In the genomic region with DNA sequence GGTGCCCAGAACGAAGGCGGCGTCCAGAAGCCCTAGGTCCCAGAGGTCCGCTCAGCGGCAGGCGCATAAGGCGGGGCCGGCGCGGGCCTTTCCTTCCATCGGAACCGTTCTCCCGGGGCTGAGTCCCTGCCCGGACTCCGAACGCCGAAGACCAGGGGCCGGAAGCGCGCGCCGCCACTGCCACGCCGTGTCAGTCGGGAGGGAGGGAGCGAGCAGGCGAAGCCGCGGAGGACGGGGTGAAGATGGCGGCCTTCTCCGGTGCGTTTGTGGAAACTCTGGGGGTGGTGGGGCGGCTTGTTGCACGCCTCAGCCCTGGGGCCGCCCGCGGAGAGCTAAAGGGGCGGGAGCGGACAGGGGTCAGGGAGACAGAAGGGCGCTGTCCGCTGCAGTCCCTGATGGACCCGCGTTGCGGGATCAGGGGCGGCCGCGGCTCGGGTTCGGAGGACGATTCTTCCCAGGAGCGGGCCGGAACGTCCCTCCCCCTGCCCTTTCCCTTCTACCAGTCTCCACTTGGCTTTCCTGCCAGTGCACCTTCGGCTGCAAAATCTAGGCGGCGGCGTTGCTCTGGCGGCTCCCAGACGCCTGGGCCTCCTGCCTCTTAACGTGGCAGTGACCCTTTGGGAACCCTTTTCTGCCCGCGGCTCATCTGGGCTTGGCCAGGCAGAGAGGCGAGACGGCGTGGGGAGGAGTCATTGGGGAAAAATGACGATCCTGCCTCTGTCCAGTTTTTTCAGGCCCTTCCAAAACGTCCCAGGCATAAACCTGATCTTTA, we compare ENCODE assay signal across 2 cellular contexts.
A peak's percentile ranks its signal among the peaks of the same experiment; 100 is the strongest.
TF ChIP-seq lines count a peak whose summit lies in the region.

A gene (plus strand): TSS at position 177 of the 772 bp plus-strand sequence. CDS start 66 bp downstream, at position 243.

TF ChIP-seq in HEK293, 187 proteins besides CTCF, POLR2A, EP300 and RAD21 (continued from another document and continues in another):
- TF ChIP-seq, protein P1, sequence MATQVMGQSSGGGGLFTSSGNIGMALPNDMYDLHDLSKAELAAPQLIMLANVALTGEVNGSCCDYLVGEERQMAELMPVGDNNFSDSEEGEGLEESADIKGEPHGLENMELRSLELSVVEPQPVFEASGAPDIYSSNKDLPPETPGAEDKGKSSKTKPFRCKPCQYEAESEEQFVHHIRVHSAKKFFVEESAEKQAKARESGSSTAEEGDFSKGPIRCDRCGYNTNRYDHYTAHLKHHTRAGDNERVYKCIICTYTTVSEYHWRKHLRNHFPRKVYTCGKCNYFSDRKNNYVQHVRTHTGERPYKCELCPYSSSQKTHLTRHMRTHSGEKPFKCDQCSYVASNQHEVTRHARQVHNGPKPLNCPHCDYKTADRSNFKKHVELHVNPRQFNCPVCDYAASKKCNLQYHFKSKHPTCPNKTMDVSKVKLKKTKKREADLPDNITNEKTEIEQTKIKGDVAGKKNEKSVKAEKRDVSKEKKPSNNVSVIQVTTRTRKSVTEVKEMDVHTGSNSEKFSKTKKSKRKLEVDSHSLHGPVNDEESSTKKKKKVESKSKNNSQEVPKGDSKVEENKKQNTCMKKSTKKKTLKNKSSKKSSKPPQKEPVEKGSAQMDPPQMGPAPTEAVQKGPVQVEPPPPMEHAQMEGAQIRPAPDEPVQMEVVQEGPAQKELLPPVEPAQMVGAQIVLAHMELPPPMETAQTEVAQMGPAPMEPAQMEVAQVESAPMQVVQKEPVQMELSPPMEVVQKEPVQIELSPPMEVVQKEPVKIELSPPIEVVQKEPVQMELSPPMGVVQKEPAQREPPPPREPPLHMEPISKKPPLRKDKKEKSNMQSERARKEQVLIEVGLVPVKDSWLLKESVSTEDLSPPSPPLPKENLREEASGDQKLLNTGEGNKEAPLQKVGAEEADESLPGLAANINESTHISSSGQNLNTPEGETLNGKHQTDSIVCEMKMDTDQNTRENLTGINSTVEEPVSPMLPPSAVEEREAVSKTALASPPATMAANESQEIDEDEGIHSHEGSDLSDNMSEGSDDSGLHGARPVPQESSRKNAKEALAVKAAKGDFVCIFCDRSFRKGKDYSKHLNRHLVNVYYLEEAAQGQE (tag by site-specific recombination; IDR thresholded peaks at IDR 0.05), result peak; percentile 86
- TF ChIP-seq, protein P2, sequence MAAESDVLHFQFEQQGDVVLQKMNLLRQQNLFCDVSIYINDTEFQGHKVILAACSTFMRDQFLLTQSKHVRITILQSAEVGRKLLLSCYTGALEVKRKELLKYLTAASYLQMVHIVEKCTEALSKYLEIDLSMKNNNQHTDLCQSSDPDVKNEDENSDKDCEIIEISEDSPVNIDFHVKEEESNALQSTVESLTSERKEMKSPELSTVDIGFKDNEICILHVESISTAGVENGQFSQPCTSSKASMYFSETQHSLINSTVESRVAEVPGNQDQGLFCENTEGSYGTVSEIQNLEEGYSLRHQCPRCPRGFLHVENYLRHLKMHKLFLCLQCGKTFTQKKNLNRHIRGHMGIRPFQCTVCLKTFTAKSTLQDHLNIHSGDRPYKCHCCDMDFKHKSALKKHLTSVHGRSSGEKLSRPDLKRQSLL (tag by site-specific recombination; IDR thresholded peaks at IDR 0.05), result no peak
- 0 out of 2 replicates have a peak, but pooled peaks have one; percentile 37 for TF ChIP-seq ZNF626 (tag by site-specific recombination; IDR thresholded peaks at IDR 0.05)
- TF ChIP-seq SP2 (tag by site-specific recombination; IDR thresholded peaks at IDR 0.05), result peak; percentile 63
- TF ChIP-seq ZNF621 (tag by site-specific recombination; IDR thresholded peaks at IDR 0.05), result no peak
- no peak for TF ChIP-seq BCL11B (tag by site-specific recombination; IDR thresholded peaks at IDR 0.05; ENCODE audit: low read depth)
- peak; percentile 86 for TF ChIP-seq ZBTB17 (tag by site-specific recombination; IDR thresholded peaks at IDR 0.05)
- TF ChIP-seq, protein P3, sequence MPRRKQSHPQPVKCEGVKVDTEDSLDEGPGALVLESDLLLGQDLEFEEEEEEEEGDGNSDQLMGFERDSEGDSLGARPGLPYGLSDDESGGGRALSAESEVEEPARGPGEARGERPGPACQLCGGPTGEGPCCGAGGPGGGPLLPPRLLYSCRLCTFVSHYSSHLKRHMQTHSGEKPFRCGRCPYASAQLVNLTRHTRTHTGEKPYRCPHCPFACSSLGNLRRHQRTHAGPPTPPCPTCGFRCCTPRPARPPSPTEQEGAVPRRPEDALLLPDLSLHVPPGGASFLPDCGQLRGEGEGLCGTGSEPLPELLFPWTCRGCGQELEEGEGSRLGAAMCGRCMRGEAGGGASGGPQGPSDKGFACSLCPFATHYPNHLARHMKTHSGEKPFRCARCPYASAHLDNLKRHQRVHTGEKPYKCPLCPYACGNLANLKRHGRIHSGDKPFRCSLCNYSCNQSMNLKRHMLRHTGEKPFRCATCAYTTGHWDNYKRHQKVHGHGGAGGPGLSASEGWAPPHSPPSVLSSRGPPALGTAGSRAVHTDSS (tag by site-specific recombination; IDR thresholded peaks at IDR 0.05), result no peak
- TF ChIP-seq ZNF23 (tag by site-specific recombination; IDR thresholded peaks at IDR 0.05; ENCODE audit: borderline replicate concordance), result no peak
- no peak for TF ChIP-seq ZNF544 (tag by site-specific recombination; IDR thresholded peaks at IDR 0.05)
- TF ChIP-seq ZNF121 (tag by site-specific recombination; IDR thresholded peaks at IDR 0.05), result 0 out of 2 replicates have a peak, but pooled peaks have one; percentile 20
- peak; percentile 85 for TF ChIP-seq SP7 (tag by site-specific recombination; IDR thresholded peaks at IDR 0.05)
- no peak for TF ChIP-seq ZNF19 (tag by site-specific recombination; IDR thresholded peaks at IDR 0.05; ENCODE audit: low read depth)
- TF ChIP-seq ZNF548 (tag by site-specific recombination; IDR thresholded peaks at IDR 0.05), result no peak
- TF ChIP-seq ZNF416 (tag by site-specific recombination; IDR thresholded peaks at IDR 0.05), result no peak
- no peak; the same call in 1 of the 2 replicates for TF ChIP-seq ZSCAN23 (tag by site-specific recombination; IDR thresholded peaks at IDR 0.05)
- TF ChIP-seq KLF9 (tag by site-specific recombination; IDR thresholded peaks at IDR 0.05; ENCODE audit: low read depth), result peak; percentile 56; the same call in 1 of the 2 replicates
- peak; percentile 93 for TF ChIP-seq ZNF660 (tag by site-specific recombination; IDR thresholded peaks at IDR 0.05)
- TF ChIP-seq SETDB1 (IDR thresholded peaks at IDR 0.05; ENCODE audit: insufficient read length, low read length), result no peak
- TF ChIP-seq ZNF48 (tag by site-specific recombination; IDR thresholded peaks at IDR 0.05), result no peak
- no peak for TF ChIP-seq ZNF768 (tag by site-specific recombination; IDR thresholded peaks at IDR 0.05)
- TF ChIP-seq MYNN (tag by site-specific recombination; IDR thresholded peaks at IDR 0.05; ENCODE audit: borderline replicate concordance), result no peak
- TF ChIP-seq ZNF223 (tag by site-specific recombination; IDR thresholded peaks at IDR 0.05), result no peak
- peak; percentile 63 for TF ChIP-seq ZBTB8A (tag by site-specific recombination; IDR thresholded peaks at IDR 0.05)
- TF ChIP-seq ZNF202 (tag by site-specific recombination; IDR thresholded peaks at IDR 0.05; ENCODE audit: borderline replicate concordance), result no peak

TF ChIP-seq in SK-N-SH treated with all-trans-retinoic acid at 6 μM for 48 hours, 23 proteins besides CTCF, POLR2A, EP300 and RAD21 (continued from another document):
- TF ChIP-seq, protein P4, sequence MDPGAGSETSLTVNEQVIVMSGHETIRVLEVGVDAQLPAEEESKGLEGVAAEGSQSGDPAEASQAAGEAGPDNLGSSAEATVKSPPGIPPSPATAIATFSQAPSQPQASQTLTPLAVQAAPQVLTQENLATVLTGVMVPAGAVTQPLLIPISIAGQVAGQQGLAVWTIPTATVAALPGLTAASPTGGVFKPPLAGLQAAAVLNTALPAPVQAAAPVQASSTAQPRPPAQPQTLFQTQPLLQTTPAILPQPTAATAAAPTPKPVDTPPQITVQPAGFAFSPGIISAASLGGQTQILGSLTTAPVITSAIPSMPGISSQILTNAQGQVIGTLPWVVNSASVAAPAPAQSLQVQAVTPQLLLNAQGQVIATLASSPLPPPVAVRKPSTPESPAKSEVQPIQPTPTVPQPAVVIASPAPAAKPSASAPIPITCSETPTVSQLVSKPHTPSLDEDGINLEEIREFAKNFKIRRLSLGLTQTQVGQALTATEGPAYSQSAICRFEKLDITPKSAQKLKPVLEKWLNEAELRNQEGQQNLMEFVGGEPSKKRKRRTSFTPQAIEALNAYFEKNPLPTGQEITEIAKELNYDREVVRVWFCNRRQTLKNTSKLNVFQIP (CRISPR knock-in tag; IDR thresholded peaks at IDR 0.05; ENCODE audit: borderline replicate concordance, low read depth), result 0 out of 2 replicates have a peak, but pooled peaks have one; percentile 59
- TF ChIP-seq TOX (CRISPR knock-in tag; IDR thresholded peaks at IDR 0.05; ENCODE audit: borderline replicate concordance) (no peak), ZNF565 (CRISPR knock-in tag; conservative IDR thresholded peaks at IDR 0.05; ENCODE audit: low read depth) (peak; percentile 69; the same call in 1 of the 2 replicates), ZNF70 (CRISPR knock-in tag; IDR thresholded peaks at IDR 0.05) (peak; percentile 44; the same call in 1 of the 2 replicates), ZFP3 (CRISPR knock-in tag; IDR thresholded peaks at IDR 0.05) (peak; percentile 79), RARB (CRISPR knock-in tag; IDR thresholded peaks at IDR 0.05) (no peak), ZC3H10 (CRISPR knock-in tag; IDR thresholded peaks at IDR 0.05) (no peak), BACH2 (CRISPR knock-in tag; IDR thresholded peaks at IDR 0.05; ENCODE audit: borderline replicate concordance) (no peak), TCF4 (CRISPR knock-in tag; IDR thresholded peaks at IDR 0.05; ENCODE audit: borderline replicate concordance) (peak; percentile 67), ZFP30 (CRISPR knock-in tag; IDR thresholded peaks at IDR 0.05) (no peak)
- TF ChIP-seq, protein P5, sequence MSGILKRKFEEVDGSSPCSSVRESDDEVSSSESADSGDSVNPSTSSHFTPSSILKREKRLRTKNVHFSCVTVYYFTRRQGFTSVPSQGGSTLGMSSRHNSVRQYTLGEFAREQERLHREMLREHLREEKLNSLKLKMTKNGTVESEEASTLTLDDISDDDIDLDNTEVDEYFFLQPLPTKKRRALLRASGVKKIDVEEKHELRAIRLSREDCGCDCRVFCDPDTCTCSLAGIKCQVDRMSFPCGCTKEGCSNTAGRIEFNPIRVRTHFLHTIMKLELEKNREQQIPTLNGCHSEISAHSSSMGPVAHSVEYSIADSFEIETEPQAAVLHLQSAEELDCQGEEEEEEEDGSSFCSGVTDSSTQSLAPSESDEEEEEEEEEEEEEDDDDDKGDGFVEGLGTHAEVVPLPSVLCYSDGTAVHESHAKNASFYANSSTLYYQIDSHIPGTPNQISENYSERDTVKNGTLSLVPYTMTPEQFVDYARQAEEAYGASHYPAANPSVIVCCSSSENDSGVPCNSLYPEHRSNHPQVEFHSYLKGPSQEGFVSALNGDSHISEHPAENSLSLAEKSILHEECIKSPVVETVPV (CRISPR knock-in tag; IDR thresholded peaks at IDR 0.05), result no peak
- TF ChIP-seq, protein P6, sequence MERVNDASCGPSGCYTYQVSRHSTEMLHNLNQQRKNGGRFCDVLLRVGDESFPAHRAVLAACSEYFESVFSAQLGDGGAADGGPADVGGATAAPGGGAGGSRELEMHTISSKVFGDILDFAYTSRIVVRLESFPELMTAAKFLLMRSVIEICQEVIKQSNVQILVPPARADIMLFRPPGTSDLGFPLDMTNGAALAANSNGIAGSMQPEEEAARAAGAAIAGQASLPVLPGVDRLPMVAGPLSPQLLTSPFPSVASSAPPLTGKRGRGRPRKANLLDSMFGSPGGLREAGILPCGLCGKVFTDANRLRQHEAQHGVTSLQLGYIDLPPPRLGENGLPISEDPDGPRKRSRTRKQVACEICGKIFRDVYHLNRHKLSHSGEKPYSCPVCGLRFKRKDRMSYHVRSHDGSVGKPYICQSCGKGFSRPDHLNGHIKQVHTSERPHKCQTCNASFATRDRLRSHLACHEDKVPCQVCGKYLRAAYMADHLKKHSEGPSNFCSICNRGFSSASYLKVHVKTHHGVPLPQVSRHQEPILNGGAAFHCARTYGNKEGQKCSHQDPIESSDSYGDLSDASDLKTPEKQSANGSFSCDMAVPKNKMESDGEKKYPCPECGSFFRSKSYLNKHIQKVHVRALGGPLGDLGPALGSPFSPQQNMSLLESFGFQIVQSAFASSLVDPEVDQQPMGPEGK (CRISPR knock-in tag; IDR thresholded peaks at IDR 0.05; ENCODE audit: borderline replicate concordance), result 0 out of 2 replicates have a peak, but pooled peaks have one; percentile 45
